Comparison of ENCODE assay signal across 8 cellular contexts in the genomic region with DNA sequence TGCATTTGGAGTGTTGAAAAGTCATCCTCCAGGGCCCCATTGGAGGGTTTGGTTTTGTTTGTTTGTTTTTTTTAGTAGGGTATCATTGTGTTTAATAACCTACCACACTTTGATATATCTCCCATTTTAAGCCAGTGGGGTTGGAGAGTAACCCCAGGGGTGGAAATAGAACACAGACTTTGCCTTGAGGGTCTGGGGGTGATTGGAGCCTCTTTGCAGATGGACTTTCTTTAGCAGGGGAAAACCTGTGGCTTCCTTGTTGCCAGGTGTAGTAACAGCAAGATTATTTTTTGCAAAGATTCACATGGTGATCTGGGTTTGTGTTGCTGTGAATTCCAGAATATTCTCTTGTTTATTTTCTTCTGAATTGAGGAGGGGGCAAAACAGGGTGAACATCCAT. TPM values are rescaled to one million over a fixed set of nuclear protein-coding genes. Genes with fewer than 3 reads are reported as not detected.
A peak's percentile ranks its signal among the peaks of the same experiment; 100 is the strongest.
DNase-seq lines count a peak whose midpoint lies in the region; FAIRE-seq and TF ChIP-seq lines count a peak whose summit lies in the region.

No MANE protein-coding gene starts in this region.

- intact Hi-C loops in adrenal gland (cut with DNase I), result loop anchor here in 1 of 2 donors (5.0 kb wide), 1 partner anchor 59 kb away; no protein-coding TSS in a partner anchor

- TF ChIP-seq POLR2A in adrenal gland (IDR thresholded peaks at IDR 0.05), result no peak
- no peak for TF ChIP-seq POLR2A in tibial nerve (IDR thresholded peaks at IDR 0.05)

- H3K9me3 Mint-ChIP-seq in activated T-cell treated with anti-CD3 and anti-CD28 coated beads, Interleukin-2, amount 50 U/mL, for 24 hours, result no peaks in the 10 kb centered on the region

- H3K4me3 ChIP-seq in adrenal gland, result peak overlapping the region in 1 of 4 donors; percentile 99
- H3K4me3 ChIP-seq in liver (ENCODE audit: low read depth in 1 of 3, low read length in 3 of 3), result peak overlapping the region in 1 of 3 donors; percentile 71
- H3K4me3 ChIP-seq in tibial nerve, result peak overlapping the region in 3 of 4 donors; percentile 27 to 72 (median 70)

- peak overlapping the region; percentile 99 for H3K27ac Mint-ChIP-seq in activated T-cell treated with anti-CD3 and anti-CD28 coated beads, Interleukin-2, amount 50 U/mL, for 24 hours

- peak overlapping the region; percentile 98 for H3K4me3 Mint-ChIP-seq in activated T-cell treated with anti-CD3 and anti-CD28 coated beads, Interleukin-2, amount 50 U/mL, for 24 hours

- H3K9ac ChIP-seq in liver (ENCODE audit: low read depth in 1 of 2, low read length in 2 of 2), result peak overlapping the region; percentile 5 to 21

- H3K9me3 ChIP-seq in adrenal gland (replicated peaks in 1 of 3) (no peaks in the 10 kb centered on the region), liver (ENCODE audit: control insufficient read depth in 4 of 4, low read length in 3 of 4) (no peaks in the 10 kb centered on the region), tibial nerve (no peaks in the 10 kb centered on the region)

- TF ChIP-seq RAD21 in liver (IDR thresholded peaks at IDR 0.05), result no peak

- H3K4me1 ChIP-seq in adrenal gland (replicated peaks in 1 of 2) (peaks cover 19 to 38% of the 10 kb centered on the region in 2 donors), liver (ENCODE audit: control insufficient read depth in 4 of 4, insufficient read depth in 4 of 4, low read length in 3 of 4) (peaks cover 0 to 4% (median 2%) of the 10 kb centered on the region in 4 donors), tibial nerve (peaks cover 0 to 52% (median 9%) of the 10 kb centered on the region in 4 donors)

- H3K36me3 Mint-ChIP-seq in activated T-cell treated with anti-CD3 and anti-CD28 coated beads, Interleukin-2, amount 50 U/mL, for 24 hours (ENCODE audit: low read depth), result peaks cover 48% of the 10 kb centered on the region

- H3K4me1 Mint-ChIP-seq in activated T-cell treated with anti-CD3 and anti-CD28 coated beads, Interleukin-2, amount 50 U/mL, for 24 hours (ENCODE audit: low read depth), result peaks cover 60% of the 10 kb centered on the region

- H3K36me3 ChIP-seq in adrenal gland (replicated peaks in 1 of 2), result no peaks in the 10 kb centered on the region
- no peaks in the 10 kb centered on the region for H3K36me3 ChIP-seq in liver (ENCODE audit: control insufficient read depth in 4 of 4, insufficient read depth in 3 of 4, low read depth in 1 of 4, low read length in 3 of 4)
- H3K36me3 ChIP-seq in tibial nerve, result no peaks in the 10 kb centered on the region

- H3K27me3 Mint-ChIP-seq in activated T-cell treated with anti-CD3 and anti-CD28 coated beads, Interleukin-2, amount 50 U/mL, for 24 hours, result no peaks in the 10 kb centered on the region

- TF ChIP-seq CTCF in adrenal gland (IDR thresholded peaks at IDR 0.05) (no peak), liver (IDR thresholded peaks at IDR 0.05; ENCODE audit: low read depth, low read length, missing input control) (no peak), tibial nerve (IDR thresholded peaks at IDR 0.05) (no peak), D721Med (IDR thresholded peaks at IDR 0.05; ENCODE audit: insufficient read depth, missing control alignments) (no peak)

- no peak for TF ChIP-seq EP300 in tibial nerve (IDR thresholded peaks at IDR 0.05)

- no peaks in the 10 kb centered on the region for H3K27me3 ChIP-seq in adrenal gland
- H3K27me3 ChIP-seq in liver (ENCODE audit: control insufficient read depth in 4 of 4, insufficient read depth in 4 of 4, low read length in 3 of 4), result peaks cover 0 to 7% (median 2%) of the 10 kb centered on the region in 4 donors
- no peaks in the 10 kb centered on the region for H3K27me3 ChIP-seq in tibial nerve

- no peak for DNase-seq in activated T-cell treated with anti-CD3 and anti-CD28 coated beads, Interleukin-2, amount 50 U/mL, for 24 hours
- no peak for DNase-seq in activated T-cell treated with anti-CD3 and anti-CD28 coated beads for 4 hours
- DNase-seq in adrenal gland, result no peak
- no peak for DNase-seq in tibial nerve (ENCODE audit: low spot score in 2 of 2)
- no peak for DNase-seq in D721Med (ENCODE audit: insufficient read length, low spot score)
- no peak for DNase-seq in stimulated activated CD4-positive, alpha-beta T cell treated with anti-CD3 and anti-CD28 coated beads, Interleukin-2, amount 100 ng/mL, for 24 hours
- no peak for DNase-seq in effector CD8-positive, alpha-beta T cell (lab: John Stamatoyannopoulos, UW)

- no peak for FAIRE-seq in D721Med (lab: Jason Lieb, UNC)

- H3K27ac ChIP-seq in adrenal gland (peak overlapping the region; percentile 15 to 92 (median 78)), liver (ENCODE audit: low read depth in 1 of 2, low read length in 2 of 2) (no peak overlapping the region), tibial nerve (peak overlapping the region in 3 of 4 donors; percentile 77 to 86 (median 79))

TF ChIP-seq in liver, 16 proteins besides CTCF, POLR2A, EP300 and RAD21:
- no peak for TF ChIP-seq TAF1 (conservative IDR thresholded peaks at IDR 0.05)
- TF ChIP-seq YY1 (IDR thresholded peaks at IDR 0.05), result no peak
- no peak for TF ChIP-seq FOXA1 (IDR thresholded peaks at IDR 0.05)
- TF ChIP-seq, protein P1, sequence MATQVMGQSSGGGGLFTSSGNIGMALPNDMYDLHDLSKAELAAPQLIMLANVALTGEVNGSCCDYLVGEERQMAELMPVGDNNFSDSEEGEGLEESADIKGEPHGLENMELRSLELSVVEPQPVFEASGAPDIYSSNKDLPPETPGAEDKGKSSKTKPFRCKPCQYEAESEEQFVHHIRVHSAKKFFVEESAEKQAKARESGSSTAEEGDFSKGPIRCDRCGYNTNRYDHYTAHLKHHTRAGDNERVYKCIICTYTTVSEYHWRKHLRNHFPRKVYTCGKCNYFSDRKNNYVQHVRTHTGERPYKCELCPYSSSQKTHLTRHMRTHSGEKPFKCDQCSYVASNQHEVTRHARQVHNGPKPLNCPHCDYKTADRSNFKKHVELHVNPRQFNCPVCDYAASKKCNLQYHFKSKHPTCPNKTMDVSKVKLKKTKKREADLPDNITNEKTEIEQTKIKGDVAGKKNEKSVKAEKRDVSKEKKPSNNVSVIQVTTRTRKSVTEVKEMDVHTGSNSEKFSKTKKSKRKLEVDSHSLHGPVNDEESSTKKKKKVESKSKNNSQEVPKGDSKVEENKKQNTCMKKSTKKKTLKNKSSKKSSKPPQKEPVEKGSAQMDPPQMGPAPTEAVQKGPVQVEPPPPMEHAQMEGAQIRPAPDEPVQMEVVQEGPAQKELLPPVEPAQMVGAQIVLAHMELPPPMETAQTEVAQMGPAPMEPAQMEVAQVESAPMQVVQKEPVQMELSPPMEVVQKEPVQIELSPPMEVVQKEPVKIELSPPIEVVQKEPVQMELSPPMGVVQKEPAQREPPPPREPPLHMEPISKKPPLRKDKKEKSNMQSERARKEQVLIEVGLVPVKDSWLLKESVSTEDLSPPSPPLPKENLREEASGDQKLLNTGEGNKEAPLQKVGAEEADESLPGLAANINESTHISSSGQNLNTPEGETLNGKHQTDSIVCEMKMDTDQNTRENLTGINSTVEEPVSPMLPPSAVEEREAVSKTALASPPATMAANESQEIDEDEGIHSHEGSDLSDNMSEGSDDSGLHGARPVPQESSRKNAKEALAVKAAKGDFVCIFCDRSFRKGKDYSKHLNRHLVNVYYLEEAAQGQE (IDR thresholded peaks at IDR 0.05), result no peak
- no peak for TF ChIP-seq RXRA (IDR thresholded peaks at IDR 0.05)
- TF ChIP-seq HNF4G (IDR thresholded peaks at IDR 0.05), result no peak
- TF ChIP-seq HNF4A (conservative IDR thresholded peaks at IDR 0.05), result no peak
- no peak for TF ChIP-seq SP1 (IDR thresholded peaks at IDR 0.05)
- TF ChIP-seq EGR1 (IDR thresholded peaks at IDR 0.05; ENCODE audit: low read depth in 2 of 2), result no peak

RNA-seq across cellular contexts. Expression of a gene that starts 1.5 kb away (rescaled TPM):
- 10 to 100 TPM; 23.2 to 38.8 (median 31.3) TPM for total RNA-seq in adrenal gland
- polyA plus RNA-seq in adrenal gland, result 10 to 100 TPM; 12.4 to 21.7 (median 13.1) TPM
- total RNA-seq in liver, result 1 to 10 TPM; 6.9 to 7.7 TPM
- 1 to 10 TPM in 1 of 2 donors, under 1 TPM in 1; 0.85 to 1.6 TPM for polyA plus RNA-seq in liver
- 10 to 100 TPM; 24.3 to 32.2 (median 25.7) TPM for total RNA-seq in tibial nerve

Comparison
In these comparisons a context has a peak if more than half of its experiments do, and no peak if none do; other contexts are left out.
1. H3K27ac ChIP-seq: peak in adrenal gland (5 of 5) and tibial nerve (3 of 4); none in liver (0 of 2).